Comparison of ENCODE assay signal across 22 cellular contexts in the genomic region with DNA sequence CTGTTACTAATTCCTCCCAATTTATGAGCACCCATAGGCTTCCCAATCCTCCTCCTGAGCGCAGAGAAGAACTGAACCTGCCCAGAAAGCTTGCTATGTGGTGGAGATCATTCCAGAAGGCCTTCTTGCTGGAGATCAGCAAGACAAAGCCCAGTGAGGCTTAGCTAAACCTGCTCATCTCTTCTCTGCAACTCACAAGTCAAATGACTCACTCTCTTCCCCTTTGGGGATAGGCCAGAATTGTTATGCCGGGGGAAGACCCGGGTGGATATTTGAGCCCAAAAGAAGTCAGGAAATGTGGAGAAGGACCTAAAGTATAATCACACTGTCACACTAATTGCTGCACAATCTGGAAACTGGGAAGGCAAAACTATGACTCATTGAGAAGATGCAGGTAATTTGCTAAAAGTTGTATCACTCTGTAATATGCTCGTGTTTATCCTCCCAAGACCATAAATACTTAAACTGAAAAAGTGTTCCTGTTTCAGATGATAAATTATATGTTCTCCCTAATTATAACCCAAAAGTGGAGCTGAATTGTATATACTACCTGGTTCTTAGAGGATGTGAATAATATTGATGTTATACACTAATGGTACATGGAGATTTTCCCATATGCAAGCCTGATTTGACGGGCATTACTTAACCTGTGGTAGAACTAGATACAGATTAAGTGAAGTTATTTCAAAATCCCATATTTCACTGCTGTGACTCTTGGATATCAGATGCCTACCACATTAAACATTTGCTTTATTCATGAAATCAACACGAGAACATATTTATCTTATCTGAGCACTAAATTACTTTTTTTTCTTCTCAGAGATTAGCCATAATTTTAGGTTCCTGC. TPM values are rescaled to one million over a fixed set of nuclear protein-coding genes. Genes with fewer than 3 reads are reported as not detected.
A peak's percentile ranks its signal among the peaks of the same experiment; 100 is the strongest.
DNase-seq lines count a peak whose midpoint lies in the region; ATAC-seq, FAIRE-seq and TF ChIP-seq lines count a peak whose summit lies in the region.
"Had no signal": no experiment of that assay in that cellular context is flagged by ENCODE, and none has a peak within 500 bp of the region (broad histone marks: within the 10 kb centered on the region; RNA-seq: fewer than 3 reads in every experiment).

No MANE protein-coding gene starts in this region.

- TF ChIP-seq POLR2A in endothelial cell of umbilical vein (IDR thresholded peaks at IDR 0.05; ENCODE audit: low read depth, low read length) = no peak

- no peak overlapping the region for H2BK5ac ChIP-seq in mesenchymal stem cell (ENCODE audit: low read depth, low read length, poor library complexity, severe bottlenecking)

- CTCF ChIA-PET in endothelial cell of umbilical vein (lab: Charles Lee) = no interaction called here

- H2BK15ac ChIP-seq in mesenchymal stem cell (ENCODE audit: low read depth, poor library complexity, severe bottlenecking) = no peak overlapping the region

- POLR2A ChIA-PET in endothelial cell of umbilical vein (lab: Charles Lee) = no interaction called here

- H3K36me3 ChIP-seq in NT2/D1 (ENCODE audit: insufficient read depth, insufficient read length, low read length) = no peaks in the 10 kb centered on the region
- H3K36me3 ChIP-seq in endothelial cell of umbilical vein (ENCODE audit: control insufficient read depth in 2 of 2, extremely low read depth in 1 of 2, insufficient read depth in 2 of 2, low read length in 2 of 2) = no peaks in the 10 kb centered on the region
- no peaks in the 10 kb centered on the region for H3K36me3 ChIP-seq in mesenchymal stem cell (ENCODE audit: control insufficient read depth in 1 of 2, insufficient read depth in 2 of 2, low read depth in 1 of 2, low read length in 2 of 2)
- H3K36me3 ChIP-seq in effector memory CD4-positive, alpha-beta T cell (ENCODE audit: control insufficient read depth, insufficient read depth, low read length) = no peaks in the 10 kb centered on the region
- H3K36me3 ChIP-seq: prostate gland had no signal

- no peaks in the 10 kb centered on the region for H3K79me1 ChIP-seq in mesenchymal stem cell (replicated peaks; ENCODE audit: low read length, poor library complexity, severe bottlenecking)

- no peaks in the 10 kb centered on the region for H4K20me1 ChIP-seq in endothelial cell of umbilical vein (replicated peaks; ENCODE audit: control insufficient read depth, extremely low read depth, insufficient read depth, low read length)

- no peak for ATAC-seq in GM18498 (IDR thresholded peaks at IDR 0.05; ENCODE audit: unreplicated experiment)
- ATAC-seq: activated naive CD4-positive, alpha-beta T cell treated with anti-CD3 and anti-CD28 coated beads, Interleukin-2, amount 50 U/mL, for 72 hours; HCT116; natural killer cell treated with Interleukin-12 subunit alpha and Interleukin-12 subunit beta and Interleukin-15 and Interleukin-18, amount 100 ng/mL, for 72 hours; Panc1 had no signal

- H3K4ac ChIP-seq in mesenchymal stem cell (ENCODE audit: low read depth in 1 of 2, low read length in 2 of 2) = no peak overlapping the region

- H4K91ac ChIP-seq in mesenchymal stem cell (ENCODE audit: low read length) = no peak overlapping the region

- BruUV-seq in endothelial cell of umbilical vein (replicated peaks; lab: Mats Ljungman, UMichigan) = no TSS peak

- H3K27ac ChIP-seq in endothelial cell of umbilical vein (ENCODE audit: insufficient read depth, low read depth, low read length) (no peak overlapping the region), mesenchymal stem cell (ENCODE audit: low read length, poor library complexity, severe bottlenecking) (no peak overlapping the region)
- no peak overlapping the region for H3K27ac ChIP-seq in effector memory CD4-positive, alpha-beta T cell (ENCODE audit: insufficient read depth, low read length, poor library complexity, severe bottlenecking)
- H3K27ac ChIP-seq: 22Rv1, prostate gland had no signal

- peak; percentile 35 for DNase-seq in NCI-H2171 treated with DMSO at 0.1 percent for 48 hours (lab: John Stamatoyannopoulos, UW)
- no peak for DNase-seq in NCI-H2171 (lab: John Stamatoyannopoulos, UW)
- DNase-seq in NT2/D1 (ENCODE audit: low read depth, low spot score) = peak; percentile 18
- DNase-seq in endothelial cell of umbilical vein (ENCODE audit: low read depth, low spot score) = no peak
- peak; percentile 60 for DNase-seq in mesenchymal stem cell
- DNase-seq in effector memory CD4-positive, alpha-beta T cell = no peak
- no peak for DNase-seq in T-helper 9 cell
- DNase-seq: activated CD4-positive, alpha-beta T cell treated with anti-CD3 and anti-CD28 coated beads for 48 hours; activated T-cell treated with anti-CD3 and anti-CD28 coated beads for 4 hours; CD4-positive, alpha-beta T cell; cerebellar nuclear complex; NCI-H1436; substantia nigra had no signal

- H3K79me2 ChIP-seq in endothelial cell of umbilical vein (ENCODE audit: control insufficient read depth, insufficient read depth, low read length) = no peaks in the 10 kb centered on the region

- H3K14ac ChIP-seq in mesenchymal stem cell (ENCODE audit: low read length in 2 of 2) = no peak overlapping the region

- H3K4me1 ChIP-seq in NT2/D1 (ENCODE audit: insufficient read depth, insufficient read length) (no peaks in the 10 kb centered on the region), endothelial cell of umbilical vein (ENCODE audit: control insufficient read depth, extremely low read depth, insufficient read depth, low read length) (no peaks in the 10 kb centered on the region), mesenchymal stem cell (ENCODE audit: control insufficient read depth, insufficient read depth, low read depth, low read length) (no peaks in the 10 kb centered on the region)
- H3K4me1 ChIP-seq in effector memory CD4-positive, alpha-beta T cell (ENCODE audit: control insufficient read depth, insufficient read depth, low read length, poor library complexity, severe bottlenecking) = no peaks in the 10 kb centered on the region
- H3K4me1 ChIP-seq: prostate gland had no signal

- no peak overlapping the region for H3K4me3 ChIP-seq in NT2/D1 (ENCODE audit: insufficient read length, low read depth)
- H3K4me3 ChIP-seq in endothelial cell of umbilical vein (replicated peaks in 1 of 3; ENCODE audit: insufficient read depth in 1 of 3, low read depth in 1 of 3, low read length in 3 of 3) = no peak overlapping the region
- H3K4me3 ChIP-seq in mesenchymal stem cell (ENCODE audit: insufficient read depth in 1 of 2, low read depth in 1 of 2, low read length in 2 of 2) = no peak overlapping the region
- no peak overlapping the region for H3K4me3 ChIP-seq in effector memory CD4-positive, alpha-beta T cell (ENCODE audit: insufficient read depth, low read depth, low read length, poor library complexity, severe bottlenecking)
- H3K4me3 ChIP-seq: prostate gland had no signal

- 54% methylated on average over 3 of the region's 6 CpGs for WGBS in mesenchymal stem cell

- no peak overlapping the region for H4K8ac ChIP-seq in mesenchymal stem cell (ENCODE audit: low read length)

- H3K9me1 ChIP-seq in endothelial cell of umbilical vein (replicated peaks; ENCODE audit: control insufficient read depth, extremely low read depth, insufficient read depth, low read length) = no peaks in the 10 kb centered on the region

- H3K9me3 ChIP-seq in NT2/D1 (ENCODE audit: insufficient read depth, low read length) (no peaks in the 10 kb centered on the region), endothelial cell of umbilical vein (replicated peaks; ENCODE audit: control insufficient read depth, insufficient read depth, low read length) (no peaks in the 10 kb centered on the region), mesenchymal stem cell (ENCODE audit: control insufficient read depth, low read length) (no peaks in the 10 kb centered on the region)
- H3K9me3 ChIP-seq in effector memory CD4-positive, alpha-beta T cell (ENCODE audit: control insufficient read depth, low read length) = no peaks in the 10 kb centered on the region
- H3K9me3 ChIP-seq: prostate gland had no signal

- TF ChIP-seq CTCF in endothelial cell of umbilical vein (IDR thresholded peaks at IDR 0.05; ENCODE audit: extremely low read depth in 1 of 2, insufficient read depth in 1 of 2, low read depth in 1 of 2, low read length in 2 of 2) = no peak

- peak overlapping the region in 1 of 2 experiments; percentile 55 for H3K18ac ChIP-seq in mesenchymal stem cell (ENCODE audit: low read depth in 1 of 2, low read length in 2 of 2)

- FAIRE-seq in endothelial cell of umbilical vein (lab: Jason Lieb, UNC) = no peak
- FAIRE-seq: GM12892 had no signal

- dilution Hi-C loops in endothelial cell of umbilical vein (cut with MboI; ENCODE audit: extremely low pct_ligation_motif_present, low sequenced_read_pairs) = no loop called here

- H3K23ac ChIP-seq in mesenchymal stem cell (ENCODE audit: low read length in 2 of 2) = no peak overlapping the region

- intact Hi-C loops in endothelial cell of umbilical vein (cut with micrococcal nuclease) = no loop called here

- H3K9ac ChIP-seq in NT2/D1 (ENCODE audit: insufficient read length, low read depth) (no peak overlapping the region), endothelial cell of umbilical vein (replicated peaks; ENCODE audit: extremely low read depth, insufficient read depth, low read length) (no peak overlapping the region), mesenchymal stem cell (ENCODE audit: low read length) (no peak overlapping the region)

- no peaks in the 10 kb centered on the region for H3K27me3 ChIP-seq in NT2/D1 (ENCODE audit: insufficient read depth, insufficient read length)
- peaks cover 2 to 4% of the 10 kb centered on the region in 2 experiments for H3K27me3 ChIP-seq in endothelial cell of umbilical vein (ENCODE audit: control insufficient read depth in 2 of 2, insufficient read depth in 2 of 2, low read length in 2 of 2)
- H3K27me3 ChIP-seq in mesenchymal stem cell (ENCODE audit: control insufficient read depth in 1 of 2, insufficient read depth in 1 of 2, low read length in 2 of 2) = peaks cover 0 to 5% of the 10 kb centered on the region in 2 experiments
- H3K27me3 ChIP-seq in effector memory CD4-positive, alpha-beta T cell (replicated peaks; ENCODE audit: control insufficient read depth, insufficient read depth, low read length, poor library complexity, severe bottlenecking) = no peaks in the 10 kb centered on the region

- no peak overlapping the region for H2AK5ac ChIP-seq in mesenchymal stem cell (ENCODE audit: low read length, severe bottlenecking)

- H2BK12ac ChIP-seq in mesenchymal stem cell (ENCODE audit: low read length in 2 of 2) = no peak overlapping the region

- H2AFZ ChIP-seq in endothelial cell of umbilical vein (ENCODE audit: low read depth, low read length) (no peak overlapping the region), mesenchymal stem cell (ENCODE audit: low read depth, low read length) (no peak overlapping the region)

- H3K4me2 ChIP-seq in endothelial cell of umbilical vein (ENCODE audit: insufficient read depth, low read length) (no peak overlapping the region), mesenchymal stem cell (ENCODE audit: low read length, poor library complexity, severe bottlenecking) (no peak overlapping the region)

- no peak overlapping the region for H2BK120ac ChIP-seq in mesenchymal stem cell (ENCODE audit: low read depth, low read length)

RNA-seq across cellular contexts. Expression of a gene that starts 6.4 kb away (rescaled TPM):
- total RNA-seq in endothelial cell of umbilical vein = 0.66 and 0.83 TPM in 2 replicates
- polyA plus RNA-seq in endothelial cell of umbilical vein = 0.17 and 4.3 TPM in 2 replicates
- 0.17 and 0.30 TPM in 2 replicates for polyA plus RNA-seq in endothelial cell of umbilical vein (2011; cell fraction: cytosol; rRNA removed)
- 0.85 and 1.8 TPM in 2 replicates for polyA plus RNA-seq in endothelial cell of umbilical vein (2011; cell fraction: nucleus; rRNA removed)
- 0.46 and 1.1 TPM in 2 replicates for polyA plus RNA-seq in endothelial cell of umbilical vein (2012)
- polyA minus RNA-seq in endothelial cell of umbilical vein = 0.57 and 1.7 TPM in 2 replicates
- polyA minus RNA-seq in endothelial cell of umbilical vein (2011; cell fraction: cytosol; rRNA and poly(A)+ RNA removed) = not detected
- polyA minus RNA-seq in endothelial cell of umbilical vein (2011; cell fraction: nucleus; rRNA and poly(A)+ RNA removed) = 0.63 and 1.0 TPM in 2 replicates
- 0.36 TPM for polyA plus RNA-seq in mesenchymal stem cell (2013, experiment 1 of 2)
- 0.40 TPM for polyA plus RNA-seq in mesenchymal stem cell (2013, experiment 2 of 2)
- total RNA-seq: natural killer cell treated with Interleukin-12 subunit alpha and Interleukin-12 subunit beta and Interleukin-15 and Interleukin-18, amount 100 ng/mL, for 72 hours; T-helper 2 cell treated with Interferon-gamma antibody and Interleukin-4, amounts not matched to agents 100 ng/mL and 5 ng/mL, for 36 hours had no signal

Comparison
In these comparisons a context has a peak if more than half of its experiments do, and no peak if none do; other contexts are left out.
1. DNase-seq: peak in NCI-H2171 treated with DMSO at 0.1 percent for 48 hours (single experiment), NT2/D1 (single experiment) and mesenchymal stem cell (single experiment); none in NCI-H2171 (single experiment), endothelial cell of umbilical vein (single experiment), effector memory CD4-positive, alpha-beta T cell (0 of 3) and T-helper 9 cell (single experiment).